ENCODE assay signal across 20 cellular contexts in the genomic region with DNA sequence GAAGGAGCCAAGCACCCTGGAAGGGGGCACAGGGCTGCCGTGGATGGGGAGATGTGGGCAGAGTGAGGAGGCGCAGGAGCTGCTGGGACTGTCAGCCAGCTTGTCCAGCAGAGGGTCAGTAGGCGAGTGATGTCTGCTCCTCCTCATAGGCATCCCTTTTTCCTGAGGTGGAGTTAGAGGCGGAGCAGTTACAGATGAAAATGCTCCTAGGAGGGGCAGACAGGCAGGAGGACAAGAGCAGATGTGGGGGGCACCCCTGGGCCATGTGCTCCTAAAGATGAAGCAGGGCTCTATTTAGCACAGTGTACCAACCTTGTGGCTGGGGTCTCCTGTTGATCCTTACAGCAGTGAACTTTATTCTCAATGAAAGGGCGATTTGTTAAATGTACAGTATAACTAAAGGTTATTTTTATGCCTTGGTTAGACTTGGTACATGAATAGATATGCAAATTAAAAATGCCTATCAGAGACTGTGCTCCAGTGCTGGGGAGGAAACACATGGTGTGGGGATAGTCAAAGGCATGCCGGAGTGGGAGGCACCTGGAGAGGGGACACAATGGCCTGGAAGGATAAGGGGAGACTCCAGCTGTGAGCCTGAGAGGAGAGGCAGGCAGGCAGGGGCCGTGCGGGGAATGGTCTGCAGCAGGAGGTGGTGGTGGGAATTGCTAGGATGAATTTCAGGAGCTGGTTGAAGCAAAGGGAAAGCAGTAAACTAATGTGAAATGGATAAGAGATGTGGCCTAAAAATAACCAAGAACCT.
"Had no signal": no experiment of that assay in that cellular context is flagged by ENCODE, and none has a peak within 500 bp of the region (broad histone marks: within the 10 kb centered on the region; RNA-seq: fewer than 3 reads in every experiment).

No MANE protein-coding gene starts in this region.

- H3K4me3 Mint-ChIP-seq: activated naive CD8-positive, alpha-beta T cell treated with anti-CD3 and anti-CD28 coated beads, Interleukin-2, amount 50 U/mL, for 24 hours; activated T-helper 1 cell treated with anti-CD3 and anti-CD28 coated beads, Interleukin-12 subunit alpha, Interleukin-12 subunit beta, Interleukin-2, Interleukin-4 antibody, amounts not matched to agents 30 ng/mL and 10 ng/mL and 1 ng/mL, durations not matched to agents 14 hours and 24 hours and 36 hours; dendritic cell treated with granulocyte-macrophage colony-stimulating factor and Interleukin-4, amounts not matched to agents 40 ng/mL and 50 ng/mL, for 4 days; memory B cell; nephron had no signal

- H3K9me3 ChIP-seq: right atrium auricular region, tibial nerve, vagina had no signal

- H3K9me3 Mint-ChIP-seq: activated naive CD8-positive, alpha-beta T cell treated with anti-CD3 and anti-CD28 coated beads, Interleukin-2, amount 50 U/mL, for 24 hours; activated T-helper 1 cell treated with anti-CD3 and anti-CD28 coated beads, Interleukin-12 subunit alpha, Interleukin-12 subunit beta, Interleukin-2, Interleukin-4 antibody, amounts not matched to agents 30 ng/mL and 10 ng/mL and 1 ng/mL, durations not matched to agents 14 hours and 24 hours and 36 hours; dendritic cell treated with granulocyte-macrophage colony-stimulating factor and Interleukin-4, amounts not matched to agents 40 ng/mL and 50 ng/mL, for 4 days had no signal

- H3K4me1 ChIP-seq: right atrium auricular region, tibial nerve, vagina had no signal

- DNase-seq: activated CD4-positive, alpha-beta T cell treated with anti-CD3 and anti-CD28 coated beads, Interleukin-2, amount 50 U/mL, for 1 hour; activated CD8-positive, alpha-beta memory T cell treated with anti-CD3 and anti-CD28 coated beads for 24 hours; activated naive CD4-positive, alpha-beta T cell; activated naive CD8-positive, alpha-beta T cell treated with anti-CD3 and anti-CD28 coated beads, Interleukin-2, amount 50 U/mL, for 24 hours; aorta; cerebellar nuclear complex; kidney glomerular epithelial cell; left ventricle myocardium superior; stimulated activated CD4-positive, alpha-beta T cell treated with anti-CD3 and anti-CD28 coated beads, Interleukin-15, amount 100 ng/mL, for 24 hours; stimulated activated CD4-positive, alpha-beta T cell treated with anti-CD3 and anti-CD28 coated beads, Interleukin-4, amount 100 ng/mL, for 1 hour; stimulated activated naive CD4-positive, alpha-beta T cell had no signal

- H3K36me3 ChIP-seq: right atrium auricular region, tibial nerve, vagina had no signal

- ATAC-seq: activated CD4-positive, CD25-positive, alpha-beta regulatory T cell treated with anti-CD3 and anti-CD28 coated beads, Interleukin-2, amount 50 U/mL, for 24 hours; activated naive CD8-positive, alpha-beta T cell treated with anti-CD3 and anti-CD28 coated beads, Interleukin-2, amount 50 U/mL, for 24 hours; left ventricle myocardium superior had no signal

- H3K4me1 Mint-ChIP-seq: activated naive CD8-positive, alpha-beta T cell treated with anti-CD3 and anti-CD28 coated beads, Interleukin-2, amount 50 U/mL, for 24 hours; memory B cell; nephron had no signal

- H3K4me3 ChIP-seq: right atrium auricular region, tibial nerve, vagina had no signal

- H3K27me3 ChIP-seq: right atrium auricular region, vagina had no signal

- H3K27ac ChIP-seq: right atrium auricular region, tibial nerve, vagina had no signal

- H3K36me3 Mint-ChIP-seq: memory B cell had no signal

- H3K27ac Mint-ChIP-seq: activated naive CD8-positive, alpha-beta T cell treated with anti-CD3 and anti-CD28 coated beads, Interleukin-2, amount 50 U/mL, for 24 hours; activated T-helper 1 cell treated with anti-CD3 and anti-CD28 coated beads, Interleukin-12 subunit alpha, Interleukin-12 subunit beta, Interleukin-2, Interleukin-4 antibody, amounts not matched to agents 30 ng/mL and 10 ng/mL and 1 ng/mL, durations not matched to agents 14 hours and 24 hours and 36 hours; dendritic cell treated with granulocyte-macrophage colony-stimulating factor and Interleukin-4, amounts not matched to agents 40 ng/mL and 50 ng/mL, for 4 days; memory B cell; nephron; progenitor cell of endocrine pancreas had no signal
